ENCODE assay signal across 23 cellular contexts in genomic region chr15:87671289-87671688, GRCh38.
"Had no signal": no experiment of that assay in that cellular context is flagged by ENCODE, and none has a peak within 500 bp of the region (broad histone marks: within the 10 kb centered on the region; RNA-seq: fewer than 3 reads in every experiment).

No MANE protein-coding gene starts in this region.

- H3K27me3 ChIP-seq: tibial nerve, upper lobe of left lung had no signal

- H2AFZ ChIP-seq: parathyroid adenoma had no signal

- H3K9ac ChIP-seq: parathyroid adenoma had no signal

- H3K27ac ChIP-seq: lower lobe of right lung, neutrophil, parathyroid adenoma, right lobe of liver, thoracic aorta, tibial nerve, upper lobe of left lung had no signal

- ATAC-seq: effector memory CD8-positive, alpha-beta T cell; left colon; left ventricle myocardium superior; lower lobe of right lung; natural killer cell treated with Interleukin-12 subunit alpha and Interleukin-12 subunit beta and Interleukin-15 and Interleukin-18, amount 100 ng/mL, for 72 hours; right lobe of liver; stimulated activated naive B cell treated with anti-CD40 and anti-IgM and Interleukin-4, amounts not matched to agents 10 μg/mL and 1 μg/mL and 100 μg/mL, for 72 hours had no signal

- H3K4me3 ChIP-seq: lower lobe of right lung, right lobe of liver, thoracic aorta, tibial nerve, upper lobe of left lung had no signal

- H3K36me3 ChIP-seq: lower lobe of right lung, neutrophil, right lobe of liver, thoracic aorta, tibial nerve, upper lobe of left lung had no signal

- H3K79me2 ChIP-seq: parathyroid adenoma had no signal

- H3K4me1 ChIP-seq: lower lobe of right lung, parathyroid adenoma, right lobe of liver, upper lobe of left lung had no signal

- FAIRE-seq: endometrium, frontal cortex, small intestine, urothelium cell line had no signal

- DNase-seq: cortex of kidney; effector memory CD8-positive, alpha-beta T cell; hypothalamus; immature natural killer cell; islet precursor cell; kidney glomerular epithelial cell; left colon; left ventricle myocardium superior; lower lobe of right lung; right lobe of liver; small intestine; stimulated activated CD4-positive, alpha-beta T cell treated with anti-CD3 and anti-CD28 coated beads, Interleukin-15, amount 100 ng/mL, for 24 hours; stimulated activated CD4-positive, alpha-beta T cell treated with anti-CD3 and anti-CD28 coated beads, Interleukin-2, amount 100 ng/mL, for 48 hours; stimulated activated naive B cell treated with anti-CD40 and anti-IgM and Interleukin-4, amounts not matched to agents 10 μg/mL and 1 μg/mL and 100 μg/mL, for 72 hours; upper lobe of left lung had no signal

- H3K9me3 ChIP-seq: right lobe of liver, thoracic aorta had no signal
